In the genomic region with DNA sequence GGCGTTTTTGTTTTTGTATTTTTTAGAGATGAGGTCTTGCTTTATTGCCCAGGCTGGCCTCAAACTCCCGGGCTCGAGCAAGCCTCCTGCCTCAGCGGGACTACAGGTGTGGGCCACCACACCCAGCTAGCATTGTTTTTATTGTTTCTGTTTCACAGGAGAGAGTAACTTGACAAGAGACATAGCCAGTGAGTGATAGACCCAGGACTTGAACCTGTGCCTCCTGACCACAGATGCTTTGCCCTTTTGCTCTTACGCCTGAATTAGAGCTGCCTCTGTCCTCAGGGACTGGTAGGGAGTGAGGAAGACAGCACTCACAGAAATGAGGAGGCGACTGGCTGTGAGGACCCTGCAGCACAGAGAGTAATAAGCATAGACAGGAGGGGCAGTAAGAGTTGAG, we compare ENCODE assay signal across 10 cellular contexts. TPM values are rescaled to one million over a fixed set of nuclear protein-coding genes. Genes with fewer than 3 reads are reported as not detected.
DNase-seq lines count a peak whose midpoint lies in the region; ATAC-seq and TF ChIP-seq lines count a peak whose summit lies in the region.
"Had no signal": no experiment of that assay in that cellular context is flagged by ENCODE, and none has a peak within 500 bp of the region (broad histone marks: within the 10 kb centered on the region; RNA-seq: fewer than 3 reads in every experiment).

No MANE protein-coding gene starts in this region.

- 83% methylated on average over 6 of the region's 6 CpGs for WGBS in right cardiac atrium
- WGBS in urinary bladder = 85% methylated on average over 6 of the region's 6 CpGs

- H3K27me3 ChIP-seq in right cardiac atrium (ENCODE audit: control insufficient read depth, insufficient read depth) (no peaks in the 10 kb centered on the region), mucosa of rectum (ENCODE audit: control insufficient read depth in 2 of 2, insufficient read depth in 2 of 2, low read length in 2 of 2) (no peaks in the 10 kb centered on the region)
- H3K27me3 ChIP-seq: esophagus muscularis mucosa had no signal

- H3K36me3 Mint-ChIP-seq in activated T-helper 2 cell treated with anti-CD3 and anti-CD28 coated beads, Interferon-gamma antibody, Interleukin-2, Interleukin-4, amounts not matched to agents 10 μg/mL and 5 μg/mL and 100 μg/mL, durations not matched to agents 14 hours and 24 hours and 36 hours (ENCODE audit: low read depth) = peaks cover 50% of the 10 kb centered on the region
- H3K36me3 Mint-ChIP-seq in HFFc6 (ENCODE audit: low read depth) = no peaks in the 10 kb centered on the region; the same call in 1 of the 2 replicates

- H3K4me3 Mint-ChIP-seq in activated T-helper 2 cell treated with anti-CD3 and anti-CD28 coated beads, Interferon-gamma antibody, Interleukin-2, Interleukin-4, amounts not matched to agents 10 μg/mL and 5 μg/mL and 100 μg/mL, durations not matched to agents 14 hours and 24 hours and 36 hours (ENCODE audit: low read depth) = peak overlapping the region; percentile 85
- no peak overlapping the region for H3K4me3 Mint-ChIP-seq in HFFc6

- intact Hi-C loops in right cardiac atrium (cut with DNase I) = no loop called here
- intact Hi-C loops in left ventricle myocardium superior (cut with micrococcal nuclease) = no loop called here
- intact Hi-C loops in activated T-helper 2 cell treated with anti-CD3 and anti-CD28 coated beads, Interferon-gamma antibody, Interleukin-2, Interleukin-4, amounts not matched to agents 10 μg/mL and 5 μg/mL and 100 μg/mL, durations not matched to agents 14 hours and 24 hours and 36 hours (cut with micrococcal nuclease) = loop anchor here (5.0 to 10.0 kb wide), 6 partner anchors 155 to 1885 kb away; a partner anchor contains a TSS

- TF ChIP-seq CTCF in HFFc6 (IDR thresholded peaks at IDR 0.05) = no peak

- peaks cover 79% of the 10 kb centered on the region for H3K4me1 Mint-ChIP-seq in activated T-helper 2 cell treated with anti-CD3 and anti-CD28 coated beads, Interferon-gamma antibody, Interleukin-2, Interleukin-4, amounts not matched to agents 10 μg/mL and 5 μg/mL and 100 μg/mL, durations not matched to agents 14 hours and 24 hours and 36 hours (ENCODE audit: low read depth)
- peaks cover 11% of the 10 kb centered on the region for H3K4me1 Mint-ChIP-seq in HFFc6 (ENCODE audit: low read depth)

- DNase-seq in right cardiac atrium (no peak), left ventricle myocardium superior (no peak), glomerular visceral epithelial cell (ENCODE audit: extremely low spot score) (no peak), HFFc6 (no peak)
- DNase-seq in activated T-helper 2 cell treated with anti-CD3 and anti-CD28 coated beads, Interferon-gamma antibody, Interleukin-2, Interleukin-4, amounts not matched to agents 10 μg/mL and 5 μg/mL and 100 μg/mL, durations not matched to agents 14 hours and 24 hours and 36 hours (ENCODE audit: low spot score) = no peak
- DNase-seq: GF-D8 had no signal

- peak overlapping the region in 1 of 2 donors; percentile 61 for H3K9ac ChIP-seq in mucosa of rectum (ENCODE audit: low read depth in 1 of 2, low read length in 2 of 2)

- H3K27ac ChIP-seq in right cardiac atrium (ENCODE audit: low read length) (peak overlapping the region; percentile 11), mucosa of rectum (ENCODE audit: low read depth in 2 of 2, low read length in 2 of 2) (peak overlapping the region; percentile 61 to 90), urinary bladder (ENCODE audit: low read depth) (peak overlapping the region; percentile 80)

- H3K27me3 Mint-ChIP-seq in activated T-helper 2 cell treated with anti-CD3 and anti-CD28 coated beads, Interferon-gamma antibody, Interleukin-2, Interleukin-4, amounts not matched to agents 10 μg/mL and 5 μg/mL and 100 μg/mL, durations not matched to agents 14 hours and 24 hours and 36 hours (ENCODE audit: low read depth) = no peaks in the 10 kb centered on the region
- H3K27me3 Mint-ChIP-seq in HFFc6 (ENCODE audit: insufficient read depth) = peaks cover 10% of the 10 kb centered on the region

- H3K27ac Mint-ChIP-seq in activated T-helper 2 cell treated with anti-CD3 and anti-CD28 coated beads, Interferon-gamma antibody, Interleukin-2, Interleukin-4, amounts not matched to agents 10 μg/mL and 5 μg/mL and 100 μg/mL, durations not matched to agents 14 hours and 24 hours and 36 hours = peak overlapping the region; percentile 99
- H3K27ac Mint-ChIP-seq in HFFc6 = no peak overlapping the region

- no peaks in the 10 kb centered on the region for H3K36me3 ChIP-seq in mucosa of rectum (ENCODE audit: control insufficient read depth in 2 of 2, insufficient read depth in 2 of 2, low read length in 2 of 2)
- H3K36me3 ChIP-seq in urinary bladder (ENCODE audit: insufficient read depth) = no peaks in the 10 kb centered on the region
- H3K36me3 ChIP-seq: esophagus muscularis mucosa had no signal

- H3K9me3 Mint-ChIP-seq in activated T-helper 2 cell treated with anti-CD3 and anti-CD28 coated beads, Interferon-gamma antibody, Interleukin-2, Interleukin-4, amounts not matched to agents 10 μg/mL and 5 μg/mL and 100 μg/mL, durations not matched to agents 14 hours and 24 hours and 36 hours = no peaks in the 10 kb centered on the region
- no peaks in the 10 kb centered on the region for H3K9me3 Mint-ChIP-seq in HFFc6

- H3K4me1 ChIP-seq in right cardiac atrium (ENCODE audit: control insufficient read depth, insufficient read depth, low read length) (peaks cover 14% of the 10 kb centered on the region), mucosa of rectum (ENCODE audit: control insufficient read depth in 2 of 2, insufficient read depth in 2 of 2, low read length in 2 of 2) (peaks cover 7 to 8% of the 10 kb centered on the region in 2 donors), urinary bladder (ENCODE audit: insufficient read depth) (no peaks in the 10 kb centered on the region)

- H3K9me3 ChIP-seq in right cardiac atrium (ENCODE audit: control insufficient read depth, low read length) = no peaks in the 10 kb centered on the region
- H3K9me3 ChIP-seq in mucosa of rectum (ENCODE audit: control insufficient read depth in 2 of 2, low read length in 2 of 2) = no peaks in the 10 kb centered on the region
- H3K9me3 ChIP-seq: esophagus muscularis mucosa had no signal

- ATAC-seq in right cardiac atrium = no peak
- ATAC-seq in left ventricle myocardium superior = no peak
- ATAC-seq in GM19328 (IDR thresholded peaks at IDR 0.05; ENCODE audit: unreplicated experiment) = no peak

- H3K4me3 ChIP-seq in right cardiac atrium (ENCODE audit: low read length) (no peak overlapping the region), mucosa of rectum (ENCODE audit: low read length in 2 of 2) (peak overlapping the region; percentile 25 to 73), urinary bladder (ENCODE audit: low read depth, low read length) (no peak overlapping the region)

RNA-seq across cellular contexts. Expression of a gene that starts 2.3 kb away (rescaled TPM):
- total RNA-seq in right cardiac atrium (10 to 100 TPM; 68.1 to 74.8 (median 71.5) TPM), left ventricle myocardium superior (54.4 TPM), urinary bladder (40.3 TPM)
- polyA plus RNA-seq in right cardiac atrium (46.6 TPM), urinary bladder (93.8 TPM)
- 255 TPM in 2 replicates for total RNA-seq in activated T-helper 2 cell treated with anti-CD3 and anti-CD28 coated beads, Interferon-gamma antibody, Interleukin-2, Interleukin-4, amounts not matched to agents 10 μg/mL and 5 μg/mL and 100 μg/mL, durations not matched to agents 14 hours and 24 hours and 36 hours
- 1 to 10 TPM; 1.2 to 4.8 (median 2.0) TPM for total RNA-seq in HFFc6 (2021; fragmentation: NEBNext Ultra II Directional; extraction: Animal tissue kit (Norgen Biotek cat#: 25700))

Comparison
In these comparisons a context has a peak if more than half of its experiments do, and no peak if none do; other contexts are left out.
1. H3K27ac ChIP-seq: peak in every context shown above with its lines; median percentile 80 in urinary bladder; 76 in mucosa of rectum; 11 in right cardiac atrium.
2. H3K4me3 ChIP-seq: peak in mucosa of rectum (2 of 2); none in right cardiac atrium (single experiment) and urinary bladder (single experiment).